In the genomic region with DNA sequence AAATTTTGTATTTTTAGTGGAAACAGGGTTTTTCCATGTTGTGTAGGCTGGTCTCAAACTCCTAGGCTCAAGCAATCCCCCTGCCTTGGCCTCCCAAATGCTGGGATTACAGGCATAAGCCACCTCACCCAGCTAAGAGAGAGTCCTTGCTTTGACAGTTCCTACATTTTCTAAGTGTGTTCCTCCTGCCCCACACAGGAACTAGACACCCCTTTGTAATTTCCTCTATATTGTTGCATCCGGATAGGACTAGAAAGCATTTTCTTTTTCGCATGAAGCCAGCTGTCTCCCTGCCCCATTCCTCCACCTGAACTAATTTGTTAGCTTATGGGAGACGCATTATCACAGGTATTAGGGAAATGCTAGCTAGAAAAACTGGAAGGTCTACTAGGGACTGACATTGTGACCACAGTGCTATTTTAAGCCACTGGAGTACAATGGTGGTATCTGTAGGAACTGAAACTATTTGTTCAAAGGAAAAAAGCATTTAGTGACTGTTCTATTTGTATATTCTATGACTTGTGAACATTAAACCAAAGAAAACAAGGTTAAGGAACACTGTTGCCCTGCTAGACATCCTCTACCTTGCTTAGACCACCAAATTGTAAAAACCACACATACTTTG, we compare ENCODE assay signal across 1 cellular context.
TF ChIP-seq lines count a peak whose summit lies in the region.

No MANE protein-coding gene starts in this region.

TF ChIP-seq in HepG2, 621 proteins besides CTCF, POLR2A, EP300 and RAD21 (continued from another document):
- TF ChIP-seq, protein P1, sequence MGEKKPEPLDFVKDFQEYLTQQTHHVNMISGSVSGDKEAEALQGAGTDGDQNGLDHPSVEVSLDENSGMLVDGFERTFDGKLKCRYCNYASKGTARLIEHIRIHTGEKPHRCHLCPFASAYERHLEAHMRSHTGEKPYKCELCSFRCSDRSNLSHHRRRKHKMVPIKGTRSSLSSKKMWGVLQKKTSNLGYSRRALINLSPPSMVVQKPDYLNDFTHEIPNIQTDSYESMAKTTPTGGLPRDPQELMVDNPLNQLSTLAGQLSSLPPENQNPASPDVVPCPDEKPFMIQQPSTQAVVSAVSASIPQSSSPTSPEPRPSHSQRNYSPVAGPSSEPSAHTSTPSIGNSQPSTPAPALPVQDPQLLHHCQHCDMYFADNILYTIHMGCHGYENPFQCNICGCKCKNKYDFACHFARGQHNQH (CRISPR knock-in tag; IDR thresholded peaks at IDR 0.05), result no peak
- TF ChIP-seq JUND (CRISPR knock-in tag; IDR thresholded peaks at IDR 0.05) (no peak), PAF1 (CRISPR knock-in tag; IDR thresholded peaks at IDR 0.05) (no peak), SRF (IDR thresholded peaks at IDR 0.05; ENCODE audit: low read depth, low read length) (no peak), GABPA (IDR thresholded peaks at IDR 0.05; ENCODE audit: low read depth, low read length) (no peak), GABPA (CRISPR knock-in tag; IDR thresholded peaks at IDR 0.05; ENCODE audit: low read depth) (no peak), CHD4 (IDR thresholded peaks at IDR 0.05; ENCODE audit: borderline replicate concordance, low read length) (no peak), PITX1 (CRISPR knock-in tag; IDR thresholded peaks at IDR 0.05) (no peak), NCOR1 (IDR thresholded peaks at IDR 0.05; ENCODE audit: borderline replicate concordance, low read length) (no peak), TSC22D2 (CRISPR knock-in tag; IDR thresholded peaks at IDR 0.05; ENCODE audit: borderline replicate concordance) (no peak), ZSCAN22 (CRISPR knock-in tag; IDR thresholded peaks at IDR 0.05) (no peak), RARG (CRISPR knock-in tag; IDR thresholded peaks at IDR 0.05; ENCODE audit: low read depth) (no peak), ZNF562 (CRISPR knock-in tag; IDR thresholded peaks at IDR 0.05; ENCODE audit: borderline replicate concordance) (no peak)
- TF ChIP-seq, protein P2, sequence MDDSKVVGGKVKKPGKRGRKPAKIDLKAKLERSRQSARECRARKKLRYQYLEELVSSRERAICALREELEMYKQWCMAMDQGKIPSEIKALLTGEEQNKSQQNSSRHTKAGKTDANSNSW (CRISPR knock-in tag; IDR thresholded peaks at IDR 0.05; ENCODE audit: borderline replicate concordance), result no peak
- TF ChIP-seq, protein P3, sequence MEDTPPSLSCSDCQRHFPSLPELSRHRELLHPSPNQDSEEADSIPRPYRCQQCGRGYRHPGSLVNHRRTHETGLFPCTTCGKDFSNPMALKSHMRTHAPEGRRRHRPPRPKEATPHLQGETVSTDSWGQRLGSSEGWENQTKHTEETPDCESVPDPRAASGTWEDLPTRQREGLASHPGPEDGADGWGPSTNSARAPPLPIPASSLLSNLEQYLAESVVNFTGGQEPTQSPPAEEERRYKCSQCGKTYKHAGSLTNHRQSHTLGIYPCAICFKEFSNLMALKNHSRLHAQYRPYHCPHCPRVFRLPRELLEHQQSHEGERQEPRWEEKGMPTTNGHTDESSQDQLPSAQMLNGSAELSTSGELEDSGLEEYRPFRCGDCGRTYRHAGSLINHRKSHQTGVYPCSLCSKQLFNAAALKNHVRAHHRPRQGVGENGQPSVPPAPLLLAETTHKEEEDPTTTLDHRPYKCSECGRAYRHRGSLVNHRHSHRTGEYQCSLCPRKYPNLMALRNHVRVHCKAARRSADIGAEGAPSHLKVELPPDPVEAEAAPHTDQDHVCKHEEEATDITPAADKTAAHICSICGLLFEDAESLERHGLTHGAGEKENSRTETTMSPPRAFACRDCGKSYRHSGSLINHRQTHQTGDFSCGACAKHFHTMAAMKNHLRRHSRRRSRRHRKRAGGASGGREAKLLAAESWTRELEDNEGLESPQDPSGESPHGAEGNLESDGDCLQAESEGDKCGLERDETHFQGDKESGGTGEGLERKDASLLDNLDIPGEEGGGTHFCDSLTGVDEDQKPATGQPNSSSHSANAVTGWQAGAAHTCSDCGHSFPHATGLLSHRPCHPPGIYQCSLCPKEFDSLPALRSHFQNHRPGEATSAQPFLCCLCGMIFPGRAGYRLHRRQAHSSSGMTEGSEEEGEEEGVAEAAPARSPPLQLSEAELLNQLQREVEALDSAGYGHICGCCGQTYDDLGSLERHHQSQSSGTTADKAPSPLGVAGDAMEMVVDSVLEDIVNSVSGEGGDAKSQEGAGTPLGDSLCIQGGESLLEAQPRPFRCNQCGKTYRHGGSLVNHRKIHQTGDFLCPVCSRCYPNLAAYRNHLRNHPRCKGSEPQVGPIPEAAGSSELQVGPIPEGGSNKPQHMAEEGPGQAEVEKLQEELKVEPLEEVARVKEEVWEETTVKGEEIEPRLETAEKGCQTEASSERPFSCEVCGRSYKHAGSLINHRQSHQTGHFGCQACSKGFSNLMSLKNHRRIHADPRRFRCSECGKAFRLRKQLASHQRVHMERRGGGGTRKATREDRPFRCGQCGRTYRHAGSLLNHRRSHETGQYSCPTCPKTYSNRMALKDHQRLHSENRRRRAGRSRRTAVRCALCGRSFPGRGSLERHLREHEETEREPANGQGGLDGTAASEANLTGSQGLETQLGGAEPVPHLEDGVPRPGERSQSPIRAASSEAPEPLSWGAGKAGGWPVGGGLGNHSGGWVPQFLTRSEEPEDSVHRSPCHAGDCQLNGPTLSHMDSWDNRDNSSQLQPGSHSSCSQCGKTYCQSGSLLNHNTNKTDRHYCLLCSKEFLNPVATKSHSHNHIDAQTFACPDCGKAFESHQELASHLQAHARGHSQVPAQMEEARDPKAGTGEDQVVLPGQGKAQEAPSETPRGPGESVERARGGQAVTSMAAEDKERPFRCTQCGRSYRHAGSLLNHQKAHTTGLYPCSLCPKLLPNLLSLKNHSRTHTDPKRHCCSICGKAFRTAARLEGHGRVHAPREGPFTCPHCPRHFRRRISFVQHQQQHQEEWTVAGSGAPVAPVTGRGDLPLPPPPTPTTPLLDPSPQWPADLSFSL (CRISPR knock-in tag; IDR thresholded peaks at IDR 0.05), result no peak
